In the genomic region with DNA sequence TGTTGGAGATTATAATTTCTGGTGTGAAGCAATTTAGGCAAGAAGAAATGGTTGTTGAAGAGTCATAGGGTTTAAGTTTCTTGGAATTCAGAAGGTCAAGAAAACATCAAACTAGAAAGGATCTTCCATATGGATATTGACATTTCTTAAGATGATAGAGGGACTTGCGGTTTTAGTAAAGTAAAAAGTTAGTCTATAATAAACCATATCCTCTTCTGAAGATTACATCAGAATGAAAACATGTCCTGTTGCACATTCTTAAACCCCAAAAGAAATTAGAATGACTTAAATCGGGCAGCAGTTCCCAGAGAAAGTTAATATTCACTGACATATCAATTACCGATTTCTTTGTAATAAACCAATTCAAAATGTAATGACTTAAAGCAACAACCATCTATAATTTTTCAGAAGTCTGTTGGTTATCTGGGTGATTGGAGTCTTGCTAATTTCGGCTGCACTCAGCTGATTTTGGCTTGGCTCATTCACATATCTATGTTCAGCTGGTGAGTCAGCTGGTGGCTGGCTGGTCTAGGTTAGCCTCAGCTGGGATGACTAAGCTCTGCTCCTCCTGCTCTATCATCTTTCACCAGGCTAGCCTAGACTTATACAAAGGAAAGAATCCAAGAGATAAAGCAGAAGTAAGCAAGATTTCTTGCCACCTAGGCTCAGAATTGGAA, we compare ENCODE assay signal across 11 cellular contexts. TPM values are rescaled to one million over a fixed set of nuclear protein-coding genes. Genes with fewer than 3 reads are reported as not detected.
A peak's percentile ranks its signal among the peaks of the same experiment; 100 is the strongest.
DNase-seq lines count a peak whose midpoint lies in the region; ATAC-seq and TF ChIP-seq lines count a peak whose summit lies in the region.
"Had no signal": no experiment of that assay in that cellular context is flagged by ENCODE, and none has a peak within 500 bp of the region (broad histone marks: within the 10 kb centered on the region; RNA-seq: fewer than 3 reads in every experiment).

No MANE protein-coding gene starts in this region.

- TF ChIP-seq CTCF in epithelial cell of esophagus (IDR thresholded peaks at IDR 0.05; ENCODE audit: insufficient read depth, low read depth, low read length, missing control alignments) (no peak), retinal pigment epithelial cell (conservative IDR thresholded peaks at IDR 0.05; ENCODE audit: low read depth, low read length) (no peak), vagina (IDR thresholded peaks at IDR 0.05) (no peak)

- peaks cover 5% of the 10 kb centered on the region for H3K27me3 Mint-ChIP-seq in activated CD4-positive, alpha-beta T cell treated with anti-CD3 and anti-CD28 coated beads for 36 hours

- intact Hi-C loops in activated CD4-positive, alpha-beta T cell treated with anti-CD3 and anti-CD28 coated beads for 36 hours (cut with DNase I, micrococcal nuclease) = no loop called here
- intact Hi-C loops in vagina (cut with DNase I) = no loop called here

- H3K27ac ChIP-seq in vagina = no peak overlapping the region

- no peaks in the 10 kb centered on the region for H3K36me3 Mint-ChIP-seq in activated CD4-positive, alpha-beta T cell treated with anti-CD3 and anti-CD28 coated beads for 36 hours (ENCODE audit: low read depth)
- H3K36me3 Mint-ChIP-seq: CD4-positive, CD25-positive, alpha-beta regulatory T cell; stimulated activated memory B cell treated with anti-CD40 and anti-IgM and Interleukin-4, amounts not matched to agents 10 μg/mL and 1 μg/mL and 100 μg/mL, for 72 hours had no signal

- H3K4me3 Mint-ChIP-seq in activated CD4-positive, alpha-beta T cell treated with anti-CD3 and anti-CD28 coated beads for 36 hours = no peak overlapping the region
- H3K4me3 Mint-ChIP-seq: CD4-positive, CD25-positive, alpha-beta regulatory T cell; stimulated activated memory B cell treated with anti-CD40 and anti-IgM and Interleukin-4, amounts not matched to agents 10 μg/mL and 1 μg/mL and 100 μg/mL, for 72 hours had no signal

- peak; percentile 42 for DNase-seq in activated CD4-positive, alpha-beta T cell treated with anti-CD3 and anti-CD28 coated beads for 36 hours
- DNase-seq in activated CD4-positive, alpha-beta T cell treated with anti-CD3 and anti-CD28 coated beads, Interleukin-2, amount 50 U/mL, for 1 hour = no peak
- DNase-seq in NCI-H226 = peak; percentile 87
- peak; percentile 89 for DNase-seq in epithelial cell of esophagus (ENCODE audit: low read depth)
- peak; percentile 39 for DNase-seq in retinal pigment epithelial cell (ENCODE audit: low read depth)
- no peak for DNase-seq in vagina (ENCODE audit: extremely low spot score in 2 of 2)
- no peak for DNase-seq in NCI-H128 (lab: John Stamatoyannopoulos, UW; ENCODE audit: unreplicated experiment)
- no peak for DNase-seq in DMS153 treated with DMSO at 0.1 percent for 48 hours (lab: John Stamatoyannopoulos, UW; ENCODE audit: unreplicated experiment)
- DNase-seq: CD4-positive, CD25-positive, alpha-beta regulatory T cell; NCI-H510A had no signal

- no peak for TF ChIP-seq POLR2A in vagina (IDR thresholded peaks at IDR 0.05)

- POLR2A ChIA-PET in activated CD4-positive, alpha-beta T cell treated with anti-CD3 and anti-CD28 coated beads for 36 hours (lab: Charles Lee) = no interaction called here

- H3K4me1 ChIP-seq in vagina = no peaks in the 10 kb centered on the region

- H3K4me3 ChIP-seq in epithelial cell of esophagus (ENCODE audit: low read length) (no peak overlapping the region), retinal pigment epithelial cell (ENCODE audit: low read length) (no peak overlapping the region), vagina (no peak overlapping the region)

- H3K9me3 Mint-ChIP-seq in activated CD4-positive, alpha-beta T cell treated with anti-CD3 and anti-CD28 coated beads for 36 hours (ENCODE audit: low read depth) = no peaks in the 10 kb centered on the region

- ATAC-seq in activated CD4-positive, alpha-beta T cell treated with anti-CD3 and anti-CD28 coated beads for 36 hours = peak; percentile 78
- ATAC-seq: stimulated activated memory B cell treated with anti-CD40 and anti-IgM and Interleukin-4, amounts not matched to agents 10 μg/mL and 1 μg/mL and 100 μg/mL, for 72 hours had no signal

- no peaks in the 10 kb centered on the region for H3K9me3 ChIP-seq in vagina

- no peaks in the 10 kb centered on the region for H3K27me3 ChIP-seq in vagina

- H3K4me1 Mint-ChIP-seq in activated CD4-positive, alpha-beta T cell treated with anti-CD3 and anti-CD28 coated beads for 36 hours = peaks cover 10% of the 10 kb centered on the region
- H3K4me1 Mint-ChIP-seq: stimulated activated memory B cell treated with anti-CD40 and anti-IgM and Interleukin-4, amounts not matched to agents 10 μg/mL and 1 μg/mL and 100 μg/mL, for 72 hours had no signal

- CTCF ChIA-PET in activated CD4-positive, alpha-beta T cell treated with anti-CD3 and anti-CD28 coated beads for 36 hours (lab: Charles Lee) = interaction anchor here (0.9 kb wide), 1 partner anchor 117 kb away, joined by 3 read pairs; no protein-coding TSS in a partner anchor

- no peaks in the 10 kb centered on the region for H3K36me3 ChIP-seq in vagina

- no peak overlapping the region for H3K27ac Mint-ChIP-seq in activated CD4-positive, alpha-beta T cell treated with anti-CD3 and anti-CD28 coated beads for 36 hours
- H3K27ac Mint-ChIP-seq: CD4-positive, CD25-positive, alpha-beta regulatory T cell; stimulated activated memory B cell treated with anti-CD40 and anti-IgM and Interleukin-4, amounts not matched to agents 10 μg/mL and 1 μg/mL and 100 μg/mL, for 72 hours had no signal

RNA-seq across cellular contexts. Expression of a gene that starts 24.4 kb away (rescaled TPM):
- total RNA-seq in activated CD4-positive, alpha-beta T cell treated with anti-CD3 and anti-CD28 coated beads for 36 hours = 10 to 100 TPM; 16.1 to 16.8 TPM
- total RNA-seq in vagina = 18.7 TPM

Comparison
In these comparisons a context has a peak if more than half of its experiments do, and no peak if none do; other contexts are left out.
1. DNase-seq: peak in activated CD4-positive, alpha-beta T cell treated with anti-CD3 and anti-CD28 coated beads for 36 hours (single experiment), NCI-H226 (single experiment), epithelial cell of esophagus (single experiment) and retinal pigment epithelial cell (single experiment); none in activated CD4-positive, alpha-beta T cell treated with anti-CD3 and anti-CD28 coated beads, Interleukin-2, amount 50 U/mL, for 1 hour (single experiment), vagina (0 of 2), NCI-H128 (single experiment) and DMS153 treated with DMSO at 0.1 percent for 48 hours (single experiment).